31 cellular contexts compared by ENCODE assay signal in genomic region chr7:93301736-93302135, GRCh38.
"Had no signal": no experiment of that assay in that cellular context is flagged by ENCODE, and none has a peak within 500 bp of the region (broad histone marks: within the 10 kb centered on the region; RNA-seq: fewer than 3 reads in every experiment).

No MANE protein-coding gene starts in this region.

- H3K27me3 ChIP-seq: ascending aorta, body of pancreas, MG63, Peyer's patch had no signal

- H3K4me3 Mint-ChIP-seq: activated CD8-positive, alpha-beta T cell treated with anti-CD3 and anti-CD28 coated beads, Interleukin-2, amount 10 ng/mL, durations not matched to agents 7 days and 5 days; activated naive CD8-positive, alpha-beta T cell treated with anti-CD3 and anti-CD28 coated beads, Interleukin-2, amount 50 U/mL, for 24 hours; activated T-cell treated with anti-CD3 and anti-CD28 coated beads, Interleukin-2, amount 50 U/mL, for 24 hours; T-helper 17 cell; WTC11 had no signal

- H3K36me3 ChIP-seq: MG63 had no signal

- H3K4me1 Mint-ChIP-seq: activated naive CD8-positive, alpha-beta T cell treated with anti-CD3 and anti-CD28 coated beads, Interleukin-2, amount 50 U/mL, for 24 hours; T-helper 17 cell had no signal

- ATAC-seq: activated CD8-positive, alpha-beta T cell treated with anti-CD3 and anti-CD28 coated beads, Interleukin-2, amount 10 ng/mL, durations not matched to agents 7 days and 5 days; activated naive CD4-positive, alpha-beta T cell treated with anti-CD3 and anti-CD28 coated beads, Interleukin-2, amount 50 U/mL, for 72 hours; activated naive CD8-positive, alpha-beta T cell treated with anti-CD3 and anti-CD28 coated beads, Interleukin-2, amount 50 U/mL, for 24 hours; body of pancreas; T-helper 17 cell; WTC11 had no signal

- H3K36me3 Mint-ChIP-seq: activated naive CD4-positive, alpha-beta T cell treated with anti-CD3 and anti-CD28 coated beads, Interleukin-2, amount 50 U/mL, for 72 hours; WTC11 had no signal

- FAIRE-seq: bronchial epithelial cell had no signal

- H3K4me2 ChIP-seq: KMS-11 had no signal

- H3K27ac ChIP-seq: ascending aorta, body of pancreas, KMS-11, Peyer's patch, RWPE1 had no signal

- H3K9me3 ChIP-seq: ascending aorta, body of pancreas, MG63, Peyer's patch had no signal

- H3K9me3 Mint-ChIP-seq: activated naive CD4-positive, alpha-beta T cell treated with anti-CD3 and anti-CD28 coated beads, Interleukin-2, amount 50 U/mL, for 72 hours; activated naive CD8-positive, alpha-beta T cell treated with anti-CD3 and anti-CD28 coated beads, Interleukin-2, amount 50 U/mL, for 24 hours; activated T-cell treated with anti-CD3 and anti-CD28 coated beads, Interleukin-2, amount 50 U/mL, for 24 hours; WTC11 had no signal

- H3K27ac Mint-ChIP-seq: activated CD8-positive, alpha-beta T cell treated with anti-CD3 and anti-CD28 coated beads, Interleukin-2, amount 10 ng/mL, durations not matched to agents 7 days and 5 days; activated naive CD4-positive, alpha-beta T cell treated with anti-CD3 and anti-CD28 coated beads, Interleukin-2, amount 50 U/mL, for 72 hours; activated naive CD8-positive, alpha-beta T cell treated with anti-CD3 and anti-CD28 coated beads, Interleukin-2, amount 50 U/mL, for 24 hours; activated T-cell treated with anti-CD3 and anti-CD28 coated beads, Interleukin-2, amount 50 U/mL, for 24 hours; T-helper 17 cell had no signal

- H3K4me3 ChIP-seq: ascending aorta, body of pancreas, MG63, Peyer's patch had no signal

- H3K9ac ChIP-seq: KMS-11 had no signal

- DNase-seq: activated CD4-positive, alpha-beta T cell treated with anti-CD3 and anti-CD28 coated beads for 48 hours; activated CD4-positive, alpha-beta T cell treated with anti-CD3 and anti-CD28 coated beads, Interleukin-2, amount 50 U/mL, for 4 hours; activated CD4-positive, CD25-positive, alpha-beta regulatory T cell treated with anti-CD3 and anti-CD28 coated beads, Interleukin-2, amount 50 U/mL, for 72 hours; activated CD8-positive, alpha-beta memory T cell treated with anti-CD3 and anti-CD28 coated beads, Interleukin-2, amount 50 U/mL, for 48 hours; activated CD8-positive, alpha-beta T cell treated with anti-CD3 and anti-CD28 coated beads, Interleukin-2, amount 10 ng/mL, durations not matched to agents 7 days and 5 days; activated effector memory CD4-positive, alpha-beta T cell treated with anti-CD3 and anti-CD28 coated beads, Interleukin-2, amount 50 U/mL, for 16 hours; activated naive CD4-positive, alpha-beta T cell treated with Interleukin-2 at 50 U/mL for 16 hours; activated naive CD8-positive, alpha-beta T cell treated with anti-CD3 and anti-CD28 coated beads, Interleukin-2, amount 50 U/mL, for 24 hours; activated T-cell treated with anti-CD3 and anti-CD28 coated beads, Interleukin-2, amount 50 U/mL, for 24 hours; amniotic stem cell; body of pancreas; central memory CD4-positive, alpha-beta T cell; MG63; MV-4-11; NCI-H1092 treated with DMSO at 0.1 percent for 48 hours; NCI-H1417 treated with DMSO at 0.1 percent for 48 hours; NCI-H1694 treated with DMSO at 0.1 percent for 48 hours; NCI-H2081 treated with DMSO at 0.1 percent for 48 hours; NCI-H226; NCI-H510A; NCI-H69; Peyer's patch; SHP77; T-helper 17 cell; T-helper 9 cell had no signal

- H3K4me1 ChIP-seq: ascending aorta, body of pancreas, Peyer's patch had no signal

- H3K27me3 Mint-ChIP-seq: activated naive CD8-positive, alpha-beta T cell treated with anti-CD3 and anti-CD28 coated beads, Interleukin-2, amount 50 U/mL, for 24 hours; activated T-cell treated with anti-CD3 and anti-CD28 coated beads, Interleukin-2, amount 50 U/mL, for 24 hours; T-helper 17 cell had no signal
